14 cellular contexts compared by ENCODE assay signal in genomic region chr12:3217683-3218079, GRCh38.
DNase-seq lines count a peak whose midpoint lies in the region; ATAC-seq and TF ChIP-seq lines count a peak whose summit lies in the region.
"Had no signal": no experiment of that assay in that cellular context is flagged by ENCODE, and none has a peak within 500 bp of the region (broad histone marks: within the 10 kb centered on the region; RNA-seq: fewer than 3 reads in every experiment).

No MANE protein-coding gene starts in this region.

- peak overlapping the region; percentile 35 to 44 for H3K18ac ChIP-seq in mesenchymal stem cell (ENCODE audit: low read depth in 1 of 2, low read length in 2 of 2)

- H2AK5ac ChIP-seq in mesenchymal stem cell (ENCODE audit: low read length, severe bottlenecking) = no peak overlapping the region

- H4K20me1 ChIP-seq in mammary epithelial cell (ENCODE audit: insufficient read depth, low read length) = no peaks in the 10 kb centered on the region

- peak overlapping the region in 1 of 2 experiments; percentile 45 for H2BK12ac ChIP-seq in mesenchymal stem cell (ENCODE audit: low read length in 2 of 2)

- peak overlapping the region in 1 of 2 experiments; percentile 53 for H3K14ac ChIP-seq in mesenchymal stem cell (ENCODE audit: low read length in 2 of 2)

- TF ChIP-seq POLR2A in uterus (IDR thresholded peaks at IDR 0.05) = no peak

- in situ Hi-C loops in mammary epithelial cell (cut with MboI; ENCODE audit: low sequenced_read_pairs in 2 of 2) = no loop called here

- H3K4me3 ChIP-seq in right atrium auricular region = no peak overlapping the region
- no peak overlapping the region for H3K4me3 ChIP-seq in mammary epithelial cell (replicated peaks in 1 of 3; ENCODE audit: insufficient read depth in 1 of 3, low read depth in 2 of 3, low read length in 3 of 3)
- no peak overlapping the region for H3K4me3 ChIP-seq in mesenchymal stem cell (ENCODE audit: insufficient read depth in 1 of 2, low read depth in 1 of 2, low read length in 2 of 2)
- H3K4me3 ChIP-seq in uterus = no peak overlapping the region
- H3K4me3 ChIP-seq: K562 had no signal

- H3K36me3 ChIP-seq in right atrium auricular region (no peaks in the 10 kb centered on the region), mammary epithelial cell (ENCODE audit: insufficient read depth, low read length) (no peaks in the 10 kb centered on the region), mesenchymal stem cell (ENCODE audit: control insufficient read depth in 1 of 2, insufficient read depth in 2 of 2, low read depth in 1 of 2, low read length in 2 of 2) (peaks cover 0 to 48% of the 10 kb centered on the region in 2 experiments), uterus (no peaks in the 10 kb centered on the region)

- H3K9ac ChIP-seq in mammary epithelial cell (ENCODE audit: insufficient read depth, low read length) (no peak overlapping the region), mesenchymal stem cell (ENCODE audit: low read length) (no peak overlapping the region)

- no peaks in the 10 kb centered on the region for H3K27me3 ChIP-seq in right atrium auricular region
- no peaks in the 10 kb centered on the region for H3K27me3 ChIP-seq in mammary epithelial cell (ENCODE audit: insufficient read depth, low read length)
- H3K27me3 ChIP-seq in mesenchymal stem cell (ENCODE audit: control insufficient read depth in 1 of 2, insufficient read depth in 1 of 2, low read length in 2 of 2) = no peaks in the 10 kb centered on the region
- no peaks in the 10 kb centered on the region for H3K27me3 ChIP-seq in uterus

- H2BK120ac ChIP-seq in mesenchymal stem cell (ENCODE audit: low read depth, low read length) = no peak overlapping the region

- no peaks in the 10 kb centered on the region for H3K9me3 Mint-ChIP-seq in natural killer cell treated with Interleukin-12 subunit alpha and Interleukin-12 subunit beta and Interleukin-15 and Interleukin-18, amount 100 ng/mL, for 72 hours
- H3K9me3 Mint-ChIP-seq: stimulated activated naive CD8-positive, alpha-beta T cell treated with anti-CD3 and anti-CD28 coated beads, Interleukin-15, amount 100 ng/mL, for 72 hours had no signal

- peaks cover 6% of the 10 kb centered on the region for H3K79me2 ChIP-seq in mammary epithelial cell (ENCODE audit: insufficient read depth, low read length)

- 78% methylated on average over 4 of the region's 4 CpGs for WGBS in mammary epithelial cell (ENCODE audit: low coverage, missing lambda C conversion rate)
- WGBS in mesenchymal stem cell = 89% methylated on average over 4 of the region's 4 CpGs

- no peaks in the 10 kb centered on the region for H3K9me3 ChIP-seq in right atrium auricular region
- H3K9me3 ChIP-seq in mammary epithelial cell (replicated peaks; ENCODE audit: insufficient read depth, low read length) = no peaks in the 10 kb centered on the region
- no peaks in the 10 kb centered on the region for H3K9me3 ChIP-seq in mesenchymal stem cell (ENCODE audit: control insufficient read depth, low read length)
- H3K9me3 ChIP-seq in uterus = no peaks in the 10 kb centered on the region

- DNase-seq in right atrium auricular region (ENCODE audit: low spot score) = no peak
- DNase-seq in Right ventricle myocardium superior = no peak
- DNase-seq in mammary epithelial cell = no peak
- no peak for DNase-seq in mesenchymal stem cell
- no peak for DNase-seq in uterus
- no peak for DNase-seq in natural killer cell treated with Interleukin-12 subunit alpha and Interleukin-12 subunit beta and Interleukin-15 and Interleukin-18, amount 100 ng/mL, for 72 hours (ENCODE audit: low spot score)
- no peak for DNase-seq in nucleus accumbens (lab: John Stamatoyannopoulos, UW)
- DNase-seq: activated gamma-delta T cell; stimulated activated CD4-positive, alpha-beta T cell treated with anti-CD3 and anti-CD28 coated beads, Interleukin-15, amount 100 ng/mL, for 24 hours; stimulated activated naive CD8-positive, alpha-beta T cell treated with anti-CD3 and anti-CD28 coated beads, Interleukin-15, amount 100 ng/mL, for 72 hours; T-helper 1 cell had no signal

- ATAC-seq in Right ventricle myocardium superior (ENCODE audit: poor library complexity) = no peak
- no peak for ATAC-seq in natural killer cell treated with Interleukin-12 subunit alpha and Interleukin-12 subunit beta and Interleukin-15 and Interleukin-18, amount 100 ng/mL, for 72 hours
- ATAC-seq in GM21723 (IDR thresholded peaks at IDR 0.05; ENCODE audit: unreplicated experiment) = no peak
- ATAC-seq: K562; stimulated activated naive CD8-positive, alpha-beta T cell treated with anti-CD3 and anti-CD28 coated beads, Interleukin-15, amount 100 ng/mL, for 72 hours had no signal

- H3K4me2 ChIP-seq in mammary epithelial cell (ENCODE audit: insufficient read depth, low read depth, low read length) (peak overlapping the region; percentile 61), mesenchymal stem cell (ENCODE audit: low read length, poor library complexity, severe bottlenecking) (no peak overlapping the region)

- CTCF ChIA-PET in mammary epithelial cell (lab: Charles Lee; ENCODE audit: low non-redundant PET) = no interaction called here

- H2AFZ ChIP-seq in mammary epithelial cell (ENCODE audit: low read depth, low read length) (peak overlapping the region; percentile 59), mesenchymal stem cell (ENCODE audit: low read depth, low read length) (no peak overlapping the region)

- H3K27ac Mint-ChIP-seq in natural killer cell treated with Interleukin-12 subunit alpha and Interleukin-12 subunit beta and Interleukin-15 and Interleukin-18, amount 100 ng/mL, for 72 hours = no peak overlapping the region

- H3K4me1 Mint-ChIP-seq in natural killer cell treated with Interleukin-12 subunit alpha and Interleukin-12 subunit beta and Interleukin-15 and Interleukin-18, amount 100 ng/mL, for 72 hours (ENCODE audit: low read depth in 2 of 2) = no peaks in the 10 kb centered on the region

- H3K4me3 Mint-ChIP-seq in natural killer cell treated with Interleukin-12 subunit alpha and Interleukin-12 subunit beta and Interleukin-15 and Interleukin-18, amount 100 ng/mL, for 72 hours = no peak overlapping the region
- H3K4me3 Mint-ChIP-seq: stimulated activated naive CD8-positive, alpha-beta T cell treated with anti-CD3 and anti-CD28 coated beads, Interleukin-15, amount 100 ng/mL, for 72 hours had no signal

- H3K23ac ChIP-seq in mesenchymal stem cell (ENCODE audit: low read length in 2 of 2) = no peak overlapping the region

- H2BK5ac ChIP-seq in mesenchymal stem cell (ENCODE audit: low read depth, low read length, poor library complexity, severe bottlenecking) = no peak overlapping the region

- peaks cover 24% of the 10 kb centered on the region for H3K79me1 ChIP-seq in mesenchymal stem cell (replicated peaks; ENCODE audit: low read length, poor library complexity, severe bottlenecking)

- peak overlapping the region; percentile 14 for H4K91ac ChIP-seq in mesenchymal stem cell (ENCODE audit: low read length)

- TF ChIP-seq CTCF in right atrium auricular region (IDR thresholded peaks at IDR 0.05) = no peak
- TF ChIP-seq CTCF in mammary epithelial cell (conservative IDR thresholded peaks at IDR 0.05 in 1 of 2, IDR thresholded peaks at IDR 0.05 in 1 of 2; ENCODE audit: extremely low read depth in 1 of 2, insufficient read depth in 1 of 2, low read depth in 1 of 2, low read length in 2 of 2) = no peak
- no peak for TF ChIP-seq CTCF in uterus (IDR thresholded peaks at IDR 0.05)

- no peak overlapping the region for H3K4ac ChIP-seq in mesenchymal stem cell (ENCODE audit: low read depth in 1 of 2, low read length in 2 of 2)

- H2BK15ac ChIP-seq in mesenchymal stem cell (ENCODE audit: low read depth, poor library complexity, severe bottlenecking) = no peak overlapping the region

- BruUV-seq in mammary epithelial cell (replicated peaks; lab: Mats Ljungman, UMichigan) = no TSS peak

- H3K27me3 Mint-ChIP-seq in natural killer cell treated with Interleukin-12 subunit alpha and Interleukin-12 subunit beta and Interleukin-15 and Interleukin-18, amount 100 ng/mL, for 72 hours = peaks cover 0 to 3% of the 10 kb centered on the region in 2 donors

- dilution Hi-C loops in mammary epithelial cell (cut with HindIII; ENCODE audit: low sequenced_read_pairs) = no loop called here

- H4K8ac ChIP-seq in mesenchymal stem cell (ENCODE audit: low read length) = peak overlapping the region; percentile 8

- intact Hi-C loops in Right ventricle myocardium superior (cut with DNase I) (no loop called here), mammary epithelial cell (cut with micrococcal nuclease) (loop anchor here (5.0 kb wide), 3 partner anchors 45 to 140 kb away; partner anchors contain the start of gene TSPAN9), uterus (cut with DNase I; ENCODE audit: low total_unique reads) (no loop called here)

- peak overlapping the region; percentile 92 to 95 for H3K27ac ChIP-seq in right atrium auricular region
- H3K27ac ChIP-seq in mammary epithelial cell (ENCODE audit: insufficient read depth, low read depth, low read length) = peak overlapping the region; percentile 72
- no peak overlapping the region for H3K27ac ChIP-seq in mesenchymal stem cell (ENCODE audit: low read length, poor library complexity, severe bottlenecking)
- peak overlapping the region; percentile 81 to 84 for H3K27ac ChIP-seq in uterus
- H3K27ac ChIP-seq: HL-60 had no signal

- H3K36me3 Mint-ChIP-seq in natural killer cell treated with Interleukin-12 subunit alpha and Interleukin-12 subunit beta and Interleukin-15 and Interleukin-18, amount 100 ng/mL, for 72 hours = no peaks in the 10 kb centered on the region

- H3K4me1 ChIP-seq in right atrium auricular region (peaks cover 0 to 97% of the 10 kb centered on the region in 2 donors), mammary epithelial cell (ENCODE audit: insufficient read depth, low read length) (peaks cover 33% of the 10 kb centered on the region), mesenchymal stem cell (ENCODE audit: control insufficient read depth, insufficient read depth, low read depth, low read length) (peaks cover 31% of the 10 kb centered on the region), uterus (peaks cover 10 to 14% of the 10 kb centered on the region in 2 donors)
